Comparison of ENCODE assay signal across 15 cellular contexts in genomic region chr2:154696771-154697170, GRCh38. TPM values are rescaled to one million over a fixed set of nuclear protein-coding genes. Genes with fewer than 3 reads are reported as not detected.
DNase-seq lines count a peak whose midpoint lies in the region; ATAC-seq, FAIRE-seq and TF ChIP-seq lines count a peak whose summit lies in the region.
"Had no signal": no experiment of that assay in that cellular context is flagged by ENCODE, and none has a peak within 500 bp of the region (broad histone marks: within the 10 kb centered on the region; RNA-seq: fewer than 3 reads in every experiment).

No MANE protein-coding gene starts in this region.

- TF ChIP-seq POLR2A in breast epithelium (IDR thresholded peaks at IDR 0.05): no peak

- H3K4me3 ChIP-seq in WERI-Rb-1 (ENCODE audit: low read depth, low read length): peak overlapping the region; percentile 79
- H3K4me3 ChIP-seq in kidney (ENCODE audit: low read length in 2 of 2): peak overlapping the region; percentile 62 to 86
- no peak overlapping the region for H3K4me3 ChIP-seq in skeletal muscle satellite cell (ENCODE audit: low read length)
- no peak overlapping the region for H3K4me3 ChIP-seq in breast epithelium
- H3K4me3 ChIP-seq in aorta (ENCODE audit: low read length in 2 of 2): peak overlapping the region in 1 of 2 donors; percentile 72
- H3K4me3 ChIP-seq in MM.1S (ENCODE audit: low read length): no peak overlapping the region
- H3K4me3 ChIP-seq: K562 had no signal

- peak overlapping the region in 1 of 2 donors; percentile 61 for H3K9ac ChIP-seq in kidney (ENCODE audit: low read length in 2 of 2)
- H3K9ac ChIP-seq in skeletal muscle satellite cell (ENCODE audit: low read depth, low read length): no peak overlapping the region
- no peak overlapping the region for H3K9ac ChIP-seq in MM.1S (ENCODE audit: low read length)

- peak overlapping the region; percentile 96 for H3K4me2 ChIP-seq in skeletal muscle satellite cell (ENCODE audit: low read length)
- no peak overlapping the region for H3K4me2 ChIP-seq in MM.1S (ENCODE audit: low read depth, low read length)

- no peak overlapping the region for H2AFZ ChIP-seq in MM.1S (ENCODE audit: low read length)

- no peaks in the 10 kb centered on the region for H3K36me3 ChIP-seq in WERI-Rb-1
- H3K36me3 ChIP-seq in kidney (ENCODE audit: control insufficient read depth in 1 of 2, insufficient read depth in 2 of 2, low read length in 2 of 2): no peaks in the 10 kb centered on the region
- H3K36me3 ChIP-seq in skeletal muscle satellite cell (ENCODE audit: insufficient read depth, low read length): no peaks in the 10 kb centered on the region
- no peaks in the 10 kb centered on the region for H3K36me3 ChIP-seq in breast epithelium
- H3K36me3 ChIP-seq in aorta (ENCODE audit: control insufficient read depth in 1 of 2, insufficient read depth in 2 of 2, low read length in 1 of 2): no peaks in the 10 kb centered on the region
- no peaks in the 10 kb centered on the region for H3K36me3 ChIP-seq in MM.1S (replicated peaks; ENCODE audit: insufficient read depth, low read length)

- ATAC-seq in aorta (ENCODE audit: low FRiP score): no peak
- ATAC-seq: K562 had no signal

- no peaks in the 10 kb centered on the region for H3K9me2 ChIP-seq in MM.1S (replicated peaks; ENCODE audit: insufficient read depth, low read length)

- peaks cover 7% of the 10 kb centered on the region for H3K27me3 ChIP-seq in WERI-Rb-1 (ENCODE audit: insufficient read depth, low read depth, severe bottlenecking)
- H3K27me3 ChIP-seq in skeletal muscle satellite cell (ENCODE audit: control insufficient read depth, insufficient read depth, low read length): peaks cover 16% of the 10 kb centered on the region
- H3K27me3 ChIP-seq in breast epithelium: peaks cover 0 to 27% of the 10 kb centered on the region in 2 donors
- no peaks in the 10 kb centered on the region for H3K27me3 ChIP-seq in aorta (ENCODE audit: control insufficient read depth in 1 of 2, insufficient read depth in 2 of 2, low read length in 1 of 2)
- H3K27me3 ChIP-seq in MM.1S (replicated peaks; ENCODE audit: insufficient read depth, low read length): no peaks in the 10 kb centered on the region

- H3K4me1 ChIP-seq in kidney (ENCODE audit: control insufficient read depth in 1 of 2, insufficient read depth in 1 of 2, low read depth in 1 of 2, low read length in 2 of 2) (peaks cover 3 to 6% of the 10 kb centered on the region in 2 donors), skeletal muscle satellite cell (ENCODE audit: control insufficient read depth, insufficient read depth, low read length) (peaks cover 15% of the 10 kb centered on the region), breast epithelium (no peaks in the 10 kb centered on the region), aorta (ENCODE audit: control insufficient read depth in 1 of 2, insufficient read depth in 2 of 2, low read length in 2 of 2) (no peaks in the 10 kb centered on the region), MM.1S (ENCODE audit: low read length) (no peaks in the 10 kb centered on the region)

- H4K20me1 ChIP-seq in MM.1S (ENCODE audit: insufficient read depth, low read length): no peaks in the 10 kb centered on the region

- intact Hi-C loops in kidney (cut with DNase I): no loop called here
- intact Hi-C loops in breast epithelium (cut with DNase I; ENCODE audit: low total_unique reads): no loop called here
- intact Hi-C loops in aorta (cut with DNase I): loop anchor here in 1 of 2 donors (5.0 kb wide), 2 partner anchors 74 to 164 kb away; no protein-coding TSS in a partner anchor

- H3K79me2 ChIP-seq in MM.1S (ENCODE audit: low read length): no peaks in the 10 kb centered on the region

- TF ChIP-seq CTCF in WERI-Rb-1 (IDR thresholded peaks at IDR 0.05; ENCODE audit: low read depth, low read length) (no peak), kidney (IDR thresholded peaks at IDR 0.05; ENCODE audit: borderline replicate concordance, extremely low read depth, insufficient read depth) (no peak), breast epithelium (IDR thresholded peaks at IDR 0.05) (no peak), MM.1S (IDR thresholded peaks at IDR 0.05; ENCODE audit: low read length) (no peak)

- no peak for FAIRE-seq in kidney (lab: Jason Lieb, UNC)
- FAIRE-seq: A204.1, K562 had no signal

- H3K9me3 ChIP-seq in WERI-Rb-1 (ENCODE audit: severe bottlenecking) (no peaks in the 10 kb centered on the region), kidney (ENCODE audit: control insufficient read depth in 1 of 2, low read length in 2 of 2) (no peaks in the 10 kb centered on the region), skeletal muscle satellite cell (replicated peaks; ENCODE audit: low read length) (no peaks in the 10 kb centered on the region), breast epithelium (no peaks in the 10 kb centered on the region), aorta (ENCODE audit: control insufficient read depth, low read length) (no peaks in the 10 kb centered on the region), MM.1S (replicated peaks; ENCODE audit: insufficient read depth, low read length) (no peaks in the 10 kb centered on the region)

- DNase-seq in NCI-H1417 (lab: John Stamatoyannopoulos, UW): peak in 2 of 3 experiments; percentile 58 to 83
- DNase-seq in NCI-H1417 treated with DMSO at 0.1 percent for 48 hours (lab: John Stamatoyannopoulos, UW): no peak
- no peak for DNase-seq in WERI-Rb-1
- DNase-seq in kidney: no peak
- no peak for DNase-seq in breast epithelium (ENCODE audit: low spot score in 2 of 2)
- no peak for DNase-seq in aorta
- DNase-seq in MM.1S: no peak
- DNase-seq: CD4-positive, alpha-beta T cell; cortex of kidney; naive B cell; NCI-H1930 had no signal

- H3K27ac ChIP-seq in WERI-Rb-1 (no peak overlapping the region), kidney (ENCODE audit: low read depth in 2 of 2, low read length in 2 of 2) (peak overlapping the region; percentile 44 to 83), breast epithelium (no peak overlapping the region), aorta (ENCODE audit: low read depth in 1 of 2, low read length in 2 of 2) (peak overlapping the region in 1 of 2 donors; percentile 18), MM.1S (ENCODE audit: low read length) (no peak overlapping the region)

- WGBS in aorta, 2 donors: 22 to 23% methylated on average over 1 of the region's 1 CpG

- no peaks in the 10 kb centered on the region for H3F3A ChIP-seq in MM.1S (ENCODE audit: insufficient read depth, low read length)

RNA-seq across cellular contexts. Expression of gene KCNJ3, which starts 1.7 kb away (rescaled TPM):
- total RNA-seq in kidney (3.6 TPM), breast epithelium (1 to 10 TPM in 1 of 3 donors, under 1 TPM in 2; under 0.01 to 1.6 (median under 0.01) TPM), aorta (1 to 10 TPM; 1.6 to 5.1 TPM)
- polyA plus RNA-seq in kidney (ENCODE audit: insufficient read depth, low read depth, low replicate concordance) (9.9 TPM), aorta (1 to 10 TPM in 1 of 2 donors, under 1 TPM in 1; 0.69 to 1.9 TPM)
- total RNA-seq in skeletal muscle satellite cell (2012; rRNA removed): not detected in 2 replicates
- total RNA-seq: CD4-positive, alpha-beta T cell; K562; subcutaneous adipose tissue had no signal
- polyA plus RNA-seq: K562 had no signal

Comparison
In these comparisons a context has a peak if more than half of its experiments do, and no peak if none do; other contexts are left out.
1. DNase-seq: peak in NCI-H1417 (2 of 3); none in NCI-H1417 treated with DMSO at 0.1 percent for 48 hours (single experiment), WERI-Rb-1 (single experiment), kidney (single experiment), breast epithelium (0 of 2), aorta (0 of 2) and MM.1S (single experiment).
2. H3K27ac ChIP-seq: peak in kidney (2 of 2); none in WERI-Rb-1 (single experiment), breast epithelium (0 of 2) and MM.1S (single experiment).
3. H3K4me3 ChIP-seq: peak in WERI-Rb-1 (single experiment) and kidney (2 of 2); none in skeletal muscle satellite cell (single experiment), breast epithelium (0 of 3) and MM.1S (single experiment).